In genomic region chr9:92948632-92949031, GRCh38 we compare ENCODE assay signal across 1 cellular context.
TF ChIP-seq lines count a peak whose summit lies in the region.

No MANE protein-coding gene starts in this region.

TF ChIP-seq in SK-N-SH, 30 proteins besides CTCF, POLR2A, EP300 and RAD21:
- TF ChIP-seq MEF2A (IDR thresholded peaks at IDR 0.05; ENCODE audit: borderline replicate concordance, low read depth): no peak
- no peak for TF ChIP-seq JUND (IDR thresholded peaks at IDR 0.05)
- no peak for TF ChIP-seq SMC3 (IDR thresholded peaks at IDR 0.05; ENCODE audit: low read depth, low read length)
- TF ChIP-seq, protein P1, sequence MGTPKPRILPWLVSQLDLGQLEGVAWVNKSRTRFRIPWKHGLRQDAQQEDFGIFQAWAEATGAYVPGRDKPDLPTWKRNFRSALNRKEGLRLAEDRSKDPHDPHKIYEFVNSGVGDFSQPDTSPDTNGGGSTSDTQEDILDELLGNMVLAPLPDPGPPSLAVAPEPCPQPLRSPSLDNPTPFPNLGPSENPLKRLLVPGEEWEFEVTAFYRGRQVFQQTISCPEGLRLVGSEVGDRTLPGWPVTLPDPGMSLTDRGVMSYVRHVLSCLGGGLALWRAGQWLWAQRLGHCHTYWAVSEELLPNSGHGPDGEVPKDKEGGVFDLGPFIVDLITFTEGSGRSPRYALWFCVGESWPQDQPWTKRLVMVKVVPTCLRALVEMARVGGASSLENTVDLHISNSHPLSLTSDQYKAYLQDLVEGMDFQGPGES (IDR thresholded peaks at IDR 0.05; ENCODE audit: low read depth, low read length): no peak
- TF ChIP-seq FOSL2 (IDR thresholded peaks at IDR 0.05; ENCODE audit: borderline replicate concordance, low read depth): no peak
- TF ChIP-seq GABPA (IDR thresholded peaks at IDR 0.05; ENCODE audit: low read depth): no peak
- TF ChIP-seq RCOR1 (IDR thresholded peaks at IDR 0.05; ENCODE audit: low read length): no peak
- no peak for TF ChIP-seq YY1 (IDR thresholded peaks at IDR 0.05; ENCODE audit: low read depth)
- no peak for TF ChIP-seq ELF1 (IDR thresholded peaks at IDR 0.05)
- TF ChIP-seq, protein P2, sequence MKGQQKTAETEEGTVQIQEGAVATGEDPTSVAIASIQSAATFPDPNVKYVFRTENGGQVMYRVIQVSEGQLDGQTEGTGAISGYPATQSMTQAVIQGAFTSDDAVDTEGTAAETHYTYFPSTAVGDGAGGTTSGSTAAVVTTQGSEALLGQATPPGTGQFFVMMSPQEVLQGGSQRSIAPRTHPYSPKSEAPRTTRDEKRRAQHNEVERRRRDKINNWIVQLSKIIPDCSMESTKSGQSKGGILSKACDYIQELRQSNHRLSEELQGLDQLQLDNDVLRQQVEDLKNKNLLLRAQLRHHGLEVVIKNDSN (IDR thresholded peaks at IDR 0.05; ENCODE audit: borderline replicate concordance, low read depth): no peak
- TF ChIP-seq POLR2AphosphoS5 (IDR thresholded peaks at IDR 0.05; ENCODE audit: low read depth, low read length): no peak
- no peak for TF ChIP-seq CHD2 (IDR thresholded peaks at IDR 0.05; ENCODE audit: low read length, partially characterized antibody)
- no peak for TF ChIP-seq TAF1 (IDR thresholded peaks at IDR 0.05; ENCODE audit: borderline replicate concordance, low read depth, low read length)
TF ChIP-seq in SK-N-SH: peak in this region for 0.
